ENCODE assay signal across 22 cellular contexts in the genomic region with DNA sequence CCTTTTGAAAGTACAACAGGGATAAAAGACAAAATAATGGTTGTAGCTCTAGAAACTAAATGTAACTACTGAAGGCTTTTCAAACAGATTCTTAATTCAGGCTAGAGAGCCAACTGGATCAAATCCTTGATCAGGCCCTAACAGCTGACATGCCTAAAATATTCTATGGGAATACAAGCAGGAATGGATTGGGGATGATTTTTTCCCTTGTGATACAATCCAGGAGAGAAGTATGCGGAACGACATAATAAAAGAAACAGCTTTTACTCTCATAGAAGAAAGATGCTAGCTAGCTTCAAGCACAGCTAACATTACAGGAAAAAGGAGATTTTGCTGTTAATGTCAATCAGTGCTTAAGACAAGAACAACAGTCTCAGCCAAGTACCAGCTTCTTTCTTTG. TPM values are rescaled to one million over a fixed set of nuclear protein-coding genes. Genes with fewer than 3 reads are reported as not detected.
DNase-seq lines count a peak whose midpoint lies in the region; ATAC-seq and TF ChIP-seq lines count a peak whose summit lies in the region.
"Had no signal": no experiment of that assay in that cellular context is flagged by ENCODE, and none has a peak within 500 bp of the region (broad histone marks: within the 10 kb centered on the region; RNA-seq: fewer than 3 reads in every experiment).

No MANE protein-coding gene starts in this region.

- H3K4me1 ChIP-seq in IMR-90 (ENCODE audit: control insufficient read depth, insufficient read depth, low read length) (peaks cover 17% of the 10 kb centered on the region), ascending aorta (peaks cover 3 to 23% of the 10 kb centered on the region in 2 donors), sigmoid colon (peaks cover 0 to 40% (median 32%) of the 10 kb centered on the region in 4 donors)

- no peak overlapping the region; the same call in 1 of the 2 replicates for H3K4ac ChIP-seq in IMR-90 (ENCODE audit: low read depth, low read length)

- no peak overlapping the region; a peak in 1 of 4 replicates for H4K8ac ChIP-seq in IMR-90 (ENCODE audit: low read depth in 2 of 2, low read length in 2 of 2)

- H2AFZ ChIP-seq in IMR-90 (replicated peaks; ENCODE audit: low read length, poor library complexity), result no peak overlapping the region
- H2AFZ ChIP-seq: GM23248 had no signal

- H3K14ac ChIP-seq in IMR-90 (replicated peaks; ENCODE audit: low read depth, low read length), result no peak overlapping the region

- H3K4me1 Mint-ChIP-seq in mesothelial cell of epicardium, result peaks cover 40% of the 10 kb centered on the region

- peaks cover 23 to 62% of the 10 kb centered on the region in 2 experiments; a peak in 3 of 4 replicates for H3K79me1 ChIP-seq in IMR-90 (ENCODE audit: low read depth in 1 of 2, low read length in 2 of 2)

- H2BK120ac ChIP-seq in IMR-90 (ENCODE audit: low read depth, low read length), result peak overlapping the region; percentile 23

- WGBS in IMR-90 (ENCODE audit: extremely low coverage in 2 of 2, insufficient read length in 1 of 2), 2 experiments, result no CpG with 5 or more reads among the region's 2 CpGs
- 86 to 94% methylated on average over 2 of the region's 2 CpGs for WGBS in sigmoid colon, 2 donors

- peak overlapping the region; percentile 81 for H2BK5ac ChIP-seq in IMR-90 (ENCODE audit: low read depth, low read length, poor library complexity, severe bottlenecking)

- peak overlapping the region; percentile 84; the same call in 1 of the 2 replicates for H3K18ac ChIP-seq in IMR-90 (ENCODE audit: low read depth, low read length)

- ATAC-seq in IMR-90 (ENCODE audit: low read depth) (no peak), GM18861 (IDR thresholded peaks at IDR 0.05; ENCODE audit: unreplicated experiment) (no peak)
- ATAC-seq: GM12878, K562 had no signal

- no peak for TF ChIP-seq RAD21 in IMR-90 (IDR thresholded peaks at IDR 0.05; ENCODE audit: low read length)

- CTCF ChIA-PET in IMR-90 (lab: Yijun Ruan, JAX), result interaction anchor here (0.6 kb wide), 1 partner anchor 25 kb away, joined by 3 read pairs; no protein-coding TSS in a partner anchor

- dilution Hi-C loops in IMR-90 (cut with HindIII; ENCODE audit: low sequenced_read_pairs, unreplicated experiment), result no loop called here

- in situ Hi-C loops in IMR-90 (cut with MboI; ENCODE audit: low sequenced_read_pairs), result no loop called here

- no peak for TF ChIP-seq CTCF in IMR-90 (conservative IDR thresholded peaks at IDR 0.05; ENCODE audit: low read depth, low read length)
- TF ChIP-seq CTCF in ascending aorta (IDR thresholded peaks at IDR 0.05), result no peak
- no peak for TF ChIP-seq CTCF in mesothelial cell of epicardium (IDR thresholded peaks at IDR 0.05; ENCODE audit: unreplicated experiment)
- no peak for TF ChIP-seq CTCF in sigmoid colon (IDR thresholded peaks at IDR 0.05)

- no peak for DNase-seq in IMR-90
- DNase-seq in ascending aorta (ENCODE audit: low spot score in 2 of 2), result no peak
- DNase-seq in mesothelial cell of epicardium (ENCODE audit: low spot score in 2 of 2, unreplicated experiment in 2 of 2), result no peak
- DNase-seq in sigmoid colon, result no peak
- no peak for DNase-seq in dermis blood vessel endothelial cell
- DNase-seq in amniotic stem cell (lab: John Stamatoyannopoulos, UW), result no peak
- DNase-seq: DMS 273 treated with DMSO at 0.1 percent for 48 hours; GDM1; GM23248; HCEC 1CT; MV-4-11; NCI-H1417; NCI-H187 treated with DMSO at 0.1 percent for 48 hours; NCI-H2171; NCI-H446; NK-92 treated with Interleukin-12 subunit alpha and Interleukin-12 subunit beta, amount 100 ng/mL, for 24 hours; OCI-M1; RPMI8226 had no signal

- H2BK15ac ChIP-seq in IMR-90 (ENCODE audit: low read depth, low read length), result no peak overlapping the region

- no peaks in the 10 kb centered on the region for H3K27me3 ChIP-seq in IMR-90 (ENCODE audit: control insufficient read depth, insufficient read depth, low read length)
- no peaks in the 10 kb centered on the region for H3K27me3 ChIP-seq in ascending aorta
- no peaks in the 10 kb centered on the region for H3K27me3 ChIP-seq in sigmoid colon

- BruUV-seq in IMR-90 (replicated peaks; lab: Mats Ljungman, UMichigan), result no TSS peak

- H3K4me2 ChIP-seq in IMR-90 (ENCODE audit: low read depth, low read length), result no peak overlapping the region

- no peak overlapping the region for H3K4me3 Mint-ChIP-seq in mesothelial cell of epicardium

- H2AK9ac ChIP-seq in IMR-90 (replicated peaks; ENCODE audit: low read depth, low read length, poor library complexity), result no peak overlapping the region

- H3K56ac ChIP-seq in IMR-90 (ENCODE audit: extremely low read depth, insufficient read depth, low read length), result no peak overlapping the region

- H3K9me1 ChIP-seq in IMR-90 (ENCODE audit: insufficient read depth, low read length), result peaks cover 10% of the 10 kb centered on the region

- TF ChIP-seq EP300 in sigmoid colon (IDR thresholded peaks at IDR 0.05), result no peak

- H3K9me3 Mint-ChIP-seq in mesothelial cell of epicardium, result no peaks in the 10 kb centered on the region

- POLR2A ChIA-PET in IMR-90 (lab: Charles Lee; ENCODE audit: unreplicated experiment), result no interaction called here

- H3K27ac ChIP-seq in IMR-90 (ENCODE audit: insufficient read depth, low read length) (peak overlapping the region; percentile 29; the same call in 1 of the 2 replicates), ascending aorta (peak overlapping the region; percentile 29 to 62), sigmoid colon (peak overlapping the region in 3 of 4 donors; percentile 54 to 72 (median 63))
- H3K27ac ChIP-seq: C4-2B had no signal

- H3K9ac ChIP-seq in IMR-90 (ENCODE audit: low read depth, low read length), result no peak overlapping the region
- H3K9ac ChIP-seq: GM23248 had no signal

- H3K23ac ChIP-seq in IMR-90 (ENCODE audit: low read depth, low read length), result no peak overlapping the region

- H3K27ac Mint-ChIP-seq in mesothelial cell of epicardium, result peak overlapping the region; percentile 39

- no peaks in the 10 kb centered on the region for H3K27me3 Mint-ChIP-seq in mesothelial cell of epicardium (ENCODE audit: low read depth)

- no peak overlapping the region for H4K91ac ChIP-seq in IMR-90 (ENCODE audit: insufficient read depth, low read depth, low read length)

- 0 out of 2 replicates have a peak overlapping the region, but pooled peaks have one; percentile 13 for H2BK20ac ChIP-seq in IMR-90 (ENCODE audit: low read depth, low read length)

- no peaks in the 10 kb centered on the region for H3K9me3 ChIP-seq in IMR-90 (ENCODE audit: control insufficient read depth, insufficient read depth, low read length)
- H3K9me3 ChIP-seq in ascending aorta, result no peaks in the 10 kb centered on the region
- H3K9me3 ChIP-seq in sigmoid colon, result no peaks in the 10 kb centered on the region

- H2AK5ac ChIP-seq in IMR-90 (ENCODE audit: low read depth, low read length), result 0 out of 2 replicates have a peak overlapping the region, but pooled peaks have one; percentile 5

- peaks cover 16% of the 10 kb centered on the region for H3K36me3 Mint-ChIP-seq in mesothelial cell of epicardium

- H4K20me1 ChIP-seq in IMR-90 (ENCODE audit: insufficient read depth, low read length), result no peaks in the 10 kb centered on the region

- H4K5ac ChIP-seq in IMR-90 (ENCODE audit: low read depth, low read length), result peak overlapping the region; percentile 63; the same call in 1 of the 2 replicates

- intact Hi-C loops in IMR-90 (cut with micrococcal nuclease), result no loop called here
- intact Hi-C loops in ascending aorta (cut with DNase I), result no loop called here
- intact Hi-C loops in sigmoid colon (cut with DNase I), result no loop called here

- peaks cover 11% of the 10 kb centered on the region for H3K36me3 ChIP-seq in IMR-90 (ENCODE audit: control insufficient read depth, insufficient read depth, low read length)
- H3K36me3 ChIP-seq in ascending aorta, result peaks cover 0 to 13% of the 10 kb centered on the region in 2 donors
- peaks cover 0 to 4% (median 0%) of the 10 kb centered on the region in 4 donors for H3K36me3 ChIP-seq in sigmoid colon

- H3K4me3 ChIP-seq in IMR-90 (ENCODE audit: insufficient read depth, low read depth, low read length) (no peak overlapping the region), ascending aorta (no peak overlapping the region), sigmoid colon (no peak overlapping the region)
- H3K4me3 ChIP-seq: GM12878, K562 had no signal

- TF ChIP-seq POLR2A in IMR-90 (IDR thresholded peaks at IDR 0.05; ENCODE audit: low read depth, low read length) (no peak), sigmoid colon (IDR thresholded peaks at IDR 0.05) (no peak)

TF ChIP-seq in IMR-90, 13 proteins besides CTCF, POLR2A, EP300 and RAD21:
- TF ChIP-seq, protein P1, sequence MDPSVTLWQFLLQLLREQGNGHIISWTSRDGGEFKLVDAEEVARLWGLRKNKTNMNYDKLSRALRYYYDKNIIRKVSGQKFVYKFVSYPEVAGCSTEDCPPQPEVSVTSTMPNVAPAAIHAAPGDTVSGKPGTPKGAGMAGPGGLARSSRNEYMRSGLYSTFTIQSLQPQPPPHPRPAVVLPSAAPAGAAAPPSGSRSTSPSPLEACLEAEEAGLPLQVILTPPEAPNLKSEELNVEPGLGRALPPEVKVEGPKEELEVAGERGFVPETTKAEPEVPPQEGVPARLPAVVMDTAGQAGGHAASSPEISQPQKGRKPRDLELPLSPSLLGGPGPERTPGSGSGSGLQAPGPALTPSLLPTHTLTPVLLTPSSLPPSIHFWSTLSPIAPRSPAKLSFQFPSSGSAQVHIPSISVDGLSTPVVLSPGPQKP (IDR thresholded peaks at IDR 0.05; ENCODE audit: borderline replicate concordance, low read depth, low read length), result no peak
- TF ChIP-seq NFE2L2 (IDR thresholded peaks at IDR 0.05; ENCODE audit: low read depth, low read length), result no peak

RNA-seq across cellular contexts. Expression of gene NT5C2, which starts 49.0 kb away (rescaled TPM):
- 60.0 and 83.3 TPM in 2 replicates for total RNA-seq in IMR-90 (2012; rRNA removed)
- polyA plus RNA-seq in IMR-90 (2012; rRNA removed), result 48.4 and 65.1 TPM in 2 replicates
- 15.0 and 21.0 TPM in 2 replicates for polyA plus RNA-seq in IMR-90 (2012; cell fraction: cytosol; rRNA removed)
- 13.4 and 65.9 TPM in 2 replicates for polyA plus RNA-seq in IMR-90 (2012; cell fraction: nucleus; rRNA removed; ENCODE audit: low replicate concordance)
- total RNA-seq in ascending aorta, result 25.9 TPM
- 77.7 to 84.3 TPM (median 81.2 TPM) in 3 replicates for total RNA-seq in mesothelial cell of epicardium
- total RNA-seq in sigmoid colon, result 10 to 100 TPM; 37.7 to 51.4 (median 46.9) TPM
- 10 to 100 TPM; 49.2 to 61.5 (median 53.1) TPM for polyA plus RNA-seq in sigmoid colon
- total RNA-seq in dermis blood vessel endothelial cell, result 80.2 and 83.2 TPM in 2 replicates
